Comparison of ENCODE assay signal across 20 cellular contexts in the genomic region with DNA sequence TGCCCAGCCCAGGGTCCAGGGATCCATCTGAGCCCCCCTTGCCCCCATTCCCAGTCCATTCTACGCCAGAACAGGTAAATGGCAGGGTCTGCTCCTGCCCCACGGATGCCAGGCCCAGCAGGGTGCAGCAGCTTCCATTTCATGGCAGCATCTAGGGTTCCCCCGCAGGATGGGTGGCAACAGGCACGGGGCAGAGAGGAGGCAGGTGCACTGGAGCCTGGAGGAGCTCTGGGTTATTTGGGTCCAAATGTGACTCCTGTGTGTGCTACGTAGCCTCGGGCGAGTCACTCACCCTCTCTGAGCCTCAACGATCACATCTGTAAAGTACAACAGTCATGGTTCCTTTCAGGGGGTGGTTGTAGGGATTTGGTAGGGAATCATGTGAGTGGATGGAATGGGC. TPM values are rescaled to one million over a fixed set of nuclear protein-coding genes. Genes with fewer than 3 reads are reported as not detected.
"Had no signal": no experiment of that assay in that cellular context is flagged by ENCODE, and none has a peak within 500 bp of the region (broad histone marks: within the 10 kb centered on the region; RNA-seq: fewer than 3 reads in every experiment).

No MANE protein-coding gene starts in this region.

- H3K4me3 Mint-ChIP-seq: stimulated activated memory B cell treated with anti-CD40 and anti-IgM and Interleukin-4, amounts not matched to agents 10 μg/mL and 1 μg/mL and 100 μg/mL, for 72 hours; T-helper 2 cell treated with Interferon-gamma antibody and Interleukin-4, amounts not matched to agents 5 μg/mL and 100 μg/mL, for 36 hours had no signal

- H3K4me3 ChIP-seq: body of pancreas, sigmoid colon, transverse colon had no signal

- H3K36me3 ChIP-seq: cardiac muscle cell, sigmoid colon, stomach, transverse colon had no signal

- H3K27me3 ChIP-seq: body of pancreas, cardiac muscle cell, sigmoid colon had no signal

- H3K9me3 Mint-ChIP-seq: activated naive CD8-positive, alpha-beta T cell treated with anti-CD3 and anti-CD28 coated beads, Interleukin-2, amount 50 U/mL, for 24 hours; natural killer cell treated with Interleukin-12 subunit alpha and Interleukin-12 subunit beta and Interleukin-15 and Interleukin-18, amount 100 ng/mL, for 72 hours; stimulated activated memory B cell treated with anti-CD40 and anti-IgM and Interleukin-4, amounts not matched to agents 10 μg/mL and 1 μg/mL and 100 μg/mL, for 72 hours; T-helper 2 cell treated with Interferon-gamma antibody and Interleukin-4, amounts not matched to agents 5 μg/mL and 100 μg/mL, for 36 hours had no signal

- H3K27ac Mint-ChIP-seq: activated naive CD8-positive, alpha-beta T cell treated with anti-CD3 and anti-CD28 coated beads, Interleukin-2, amount 50 U/mL, for 24 hours; T-helper 2 cell treated with Interferon-gamma antibody and Interleukin-4, amounts not matched to agents 5 μg/mL and 100 μg/mL, for 36 hours had no signal

- DNase-seq: activated CD4-positive, alpha-beta T cell treated with anti-CD3 and anti-CD28 coated beads, Interleukin-2, amount 50 U/mL, for 4 hours; activated effector memory CD4-positive, alpha-beta T cell treated with Interleukin-2 at 50 U/mL for 16 hours; activated naive CD4-positive, alpha-beta T cell treated with anti-CD3 and anti-CD28 coated beads, Interleukin-2, amount 50 U/mL, for 16 hours; activated naive CD8-positive, alpha-beta T cell treated with anti-CD3 and anti-CD28 coated beads, Interleukin-2, amount 50 U/mL, for 24 hours; activated T-cell treated with anti-CD3 and anti-CD28 coated beads, Interleukin-2, amount 50 U/mL, for 48 hours; body of pancreas; cortex of kidney; glutamatergic neuron; hippocampal formation; sigmoid colon; stimulated activated CD4-positive, alpha-beta T cell treated with anti-CD3 and anti-CD28 coated beads, Interleukin-15, amount 100 ng/mL, for 24 hours; stomach; transverse colon had no signal

- H3K27ac ChIP-seq: body of pancreas, cardiac muscle cell, epithelial cell of prostate, sigmoid colon, transverse colon had no signal

- H3K27me3 Mint-ChIP-seq: activated naive CD8-positive, alpha-beta T cell treated with anti-CD3 and anti-CD28 coated beads, Interleukin-2, amount 50 U/mL, for 24 hours; natural killer cell treated with Interleukin-12 subunit alpha and Interleukin-12 subunit beta and Interleukin-15 and Interleukin-18, amount 100 ng/mL, for 72 hours; stimulated activated memory B cell treated with anti-CD40 and anti-IgM and Interleukin-4, amounts not matched to agents 10 μg/mL and 1 μg/mL and 100 μg/mL, for 72 hours had no signal

- H3K9me3 ChIP-seq: body of pancreas, sigmoid colon, stomach, transverse colon had no signal

- H3K36me3 Mint-ChIP-seq: natural killer cell treated with Interleukin-12 subunit alpha and Interleukin-12 subunit beta and Interleukin-15 and Interleukin-18, amount 100 ng/mL, for 72 hours had no signal

RNA-seq across cellular contexts. Expression of gene IL12RB1, which starts 27.4 kb away (rescaled TPM):
- total RNA-seq: cardiac muscle cell, smooth muscle cell, temporal lobe had no signal
- polyA plus RNA-seq: cardiac muscle cell, smooth muscle cell had no signal
